1 cellular context compared by ENCODE assay signal in the genomic region with DNA sequence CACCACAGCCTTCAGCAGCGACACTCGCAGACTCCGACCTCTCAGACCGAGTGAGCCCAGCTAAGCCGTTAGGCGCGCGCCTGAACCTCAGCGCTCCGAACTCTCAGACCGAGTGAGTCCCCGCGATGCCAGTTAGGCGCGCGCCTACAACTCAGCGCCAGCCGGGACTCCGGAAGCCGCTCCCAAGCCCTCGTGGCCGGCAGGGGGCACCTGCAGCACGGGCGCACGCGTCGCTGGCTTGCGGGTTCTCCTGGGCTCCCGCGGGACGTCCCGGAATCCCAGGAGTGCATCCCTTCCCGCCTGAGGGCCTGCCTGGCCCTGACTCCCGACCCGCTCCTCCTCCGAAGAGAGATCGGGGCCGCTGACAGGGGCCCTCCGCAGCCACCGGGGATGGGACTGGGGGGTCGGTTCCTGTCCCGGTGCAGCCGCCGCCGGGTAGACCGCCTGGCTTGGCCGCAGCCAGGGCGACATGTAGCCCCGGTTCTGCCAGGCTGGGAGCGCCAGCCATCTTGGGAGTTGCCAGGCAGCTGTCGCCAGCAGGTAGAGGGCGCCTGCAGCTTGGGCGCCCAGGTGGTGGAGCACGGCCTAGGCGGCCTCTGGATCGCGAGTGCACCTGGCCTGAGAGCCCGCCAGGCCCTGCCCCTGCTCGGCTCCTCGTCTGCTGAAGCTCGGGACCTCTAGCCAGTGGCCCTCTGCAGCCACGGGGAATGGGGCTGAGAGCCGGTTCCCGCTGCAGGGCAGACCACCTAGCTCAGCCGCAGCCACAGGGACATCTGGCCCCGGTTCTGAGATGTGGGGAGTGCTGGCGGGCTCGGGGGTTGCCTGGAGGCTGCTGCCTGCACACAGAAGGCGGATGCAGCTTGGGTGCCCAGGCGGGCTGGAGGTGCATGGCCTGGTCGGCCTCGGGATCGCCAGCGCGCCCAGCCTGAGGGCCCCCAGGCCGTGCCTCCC.
A peak's percentile ranks its signal among the peaks of the same experiment; 100 is the strongest.
TF ChIP-seq lines count a peak whose summit lies in the region.

ANKRD18A (minus strand) TSS at position 114 of the 951 bp plus-strand sequence. CDS start 311 bp downstream, outside the sequence.

TF ChIP-seq in HepG2, 621 proteins besides CTCF, POLR2A, EP300 and RAD21 (continued from another document and continues in another):
- TF ChIP-seq, protein P1, sequence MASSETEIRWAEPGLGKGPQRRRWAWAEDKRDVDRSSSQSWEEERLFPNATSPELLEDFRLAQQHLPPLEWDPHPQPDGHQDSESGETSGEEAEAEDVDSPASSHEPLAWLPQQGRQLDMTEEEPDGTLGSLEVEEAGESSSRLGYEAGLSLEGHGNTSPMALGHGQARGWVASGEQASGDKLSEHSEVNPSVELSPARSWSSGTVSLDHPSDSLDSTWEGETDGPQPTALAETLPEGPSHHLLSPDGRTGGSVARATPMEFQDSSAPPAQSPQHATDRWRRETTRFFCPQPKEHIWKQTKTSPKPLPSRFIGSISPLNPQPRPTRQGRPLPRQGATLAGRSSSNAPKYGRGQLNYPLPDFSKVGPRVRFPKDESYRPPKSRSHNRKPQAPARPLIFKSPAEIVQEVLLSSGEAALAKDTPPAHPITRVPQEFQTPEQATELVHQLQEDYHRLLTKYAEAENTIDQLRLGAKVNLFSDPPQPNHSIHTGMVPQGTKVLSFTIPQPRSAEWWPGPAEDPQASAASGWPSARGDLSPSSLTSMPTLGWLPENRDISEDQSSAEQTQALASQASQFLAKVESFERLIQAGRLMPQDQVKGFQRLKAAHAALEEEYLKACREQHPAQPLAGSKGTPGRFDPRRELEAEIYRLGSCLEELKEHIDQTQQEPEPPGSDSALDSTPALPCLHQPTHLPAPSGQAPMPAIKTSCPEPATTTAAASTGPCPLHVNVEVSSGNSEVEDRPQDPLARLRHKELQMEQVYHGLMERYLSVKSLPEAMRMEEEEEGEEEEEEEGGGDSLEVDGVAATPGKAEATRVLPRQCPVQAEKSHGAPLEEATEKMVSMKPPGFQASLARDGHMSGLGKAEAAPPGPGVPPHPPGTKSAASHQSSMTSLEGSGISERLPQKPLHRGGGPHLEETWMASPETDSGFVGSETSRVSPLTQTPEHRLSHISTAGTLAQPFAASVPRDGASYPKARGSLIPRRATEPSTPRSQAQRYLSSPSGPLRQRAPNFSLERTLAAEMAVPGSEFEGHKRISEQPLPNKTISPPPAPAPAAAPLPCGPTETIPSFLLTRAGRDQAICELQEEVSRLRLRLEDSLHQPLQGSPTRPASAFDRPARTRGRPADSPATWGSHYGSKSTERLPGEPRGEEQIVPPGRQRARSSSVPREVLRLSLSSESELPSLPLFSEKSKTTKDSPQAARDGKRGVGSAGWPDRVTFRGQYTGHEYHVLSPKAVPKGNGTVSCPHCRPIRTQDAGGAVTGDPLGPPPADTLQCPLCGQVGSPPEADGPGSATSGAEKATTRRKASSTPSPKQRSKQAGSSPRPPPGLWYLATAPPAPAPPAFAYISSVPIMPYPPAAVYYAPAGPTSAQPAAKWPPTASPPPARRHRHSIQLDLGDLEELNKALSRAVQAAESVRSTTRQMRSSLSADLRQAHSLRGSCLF (CRISPR knock-in tag; IDR thresholded peaks at IDR 0.05; ENCODE audit: borderline replicate concordance), result no peak
- TF ChIP-seq SMARCE1 (IDR thresholded peaks at IDR 0.05; ENCODE audit: borderline replicate concordance) (no peak), ZHX2 (IDR thresholded peaks at IDR 0.05; ENCODE audit: low read depth) (0 out of 2 replicates have a peak, but pooled peaks have one; percentile 36), ZHX2 (CRISPR knock-in tag; IDR thresholded peaks at IDR 0.05; ENCODE audit: borderline replicate concordance) (no peak), MYC (CRISPR knock-in tag; IDR thresholded peaks at IDR 0.05; ENCODE audit: borderline replicate concordance) (peak; percentile 87), ZBTB37 (CRISPR knock-in tag; IDR thresholded peaks at IDR 0.05) (0 out of 2 replicates have a peak, but pooled peaks have one; percentile 48), ETV6 (CRISPR knock-in tag; conservative IDR thresholded peaks at IDR 0.05) (peak; percentile 46; the same call in 1 of the 2 replicates), TAF15 (IDR thresholded peaks at IDR 0.05; ENCODE audit: low read depth, low read length, poor library complexity, severe bottlenecking) (no peak), PRPF4 (IDR thresholded peaks at IDR 0.05; ENCODE audit: low read depth, low read length, poor library complexity, severe bottlenecking) (no peak), IRF9 (CRISPR knock-in tag; IDR thresholded peaks at IDR 0.05; ENCODE audit: borderline replicate concordance) (no peak), ZBTB8A (CRISPR knock-in tag; IDR thresholded peaks at IDR 0.05; ENCODE audit: borderline replicate concordance, low read depth) (peak; percentile 67; the same call in 1 of the 2 replicates), ZNF138 (CRISPR knock-in tag; IDR thresholded peaks at IDR 0.05; ENCODE audit: low read depth) (0 out of 2 replicates have a peak, but pooled peaks have one; percentile 61), RFXANK (CRISPR knock-in tag; IDR thresholded peaks at IDR 0.05) (peak; percentile 27; the same call in 1 of the 2 replicates), NFIC (IDR thresholded peaks at IDR 0.05; ENCODE audit: low read length) (no peak)
- TF ChIP-seq, protein P2, sequence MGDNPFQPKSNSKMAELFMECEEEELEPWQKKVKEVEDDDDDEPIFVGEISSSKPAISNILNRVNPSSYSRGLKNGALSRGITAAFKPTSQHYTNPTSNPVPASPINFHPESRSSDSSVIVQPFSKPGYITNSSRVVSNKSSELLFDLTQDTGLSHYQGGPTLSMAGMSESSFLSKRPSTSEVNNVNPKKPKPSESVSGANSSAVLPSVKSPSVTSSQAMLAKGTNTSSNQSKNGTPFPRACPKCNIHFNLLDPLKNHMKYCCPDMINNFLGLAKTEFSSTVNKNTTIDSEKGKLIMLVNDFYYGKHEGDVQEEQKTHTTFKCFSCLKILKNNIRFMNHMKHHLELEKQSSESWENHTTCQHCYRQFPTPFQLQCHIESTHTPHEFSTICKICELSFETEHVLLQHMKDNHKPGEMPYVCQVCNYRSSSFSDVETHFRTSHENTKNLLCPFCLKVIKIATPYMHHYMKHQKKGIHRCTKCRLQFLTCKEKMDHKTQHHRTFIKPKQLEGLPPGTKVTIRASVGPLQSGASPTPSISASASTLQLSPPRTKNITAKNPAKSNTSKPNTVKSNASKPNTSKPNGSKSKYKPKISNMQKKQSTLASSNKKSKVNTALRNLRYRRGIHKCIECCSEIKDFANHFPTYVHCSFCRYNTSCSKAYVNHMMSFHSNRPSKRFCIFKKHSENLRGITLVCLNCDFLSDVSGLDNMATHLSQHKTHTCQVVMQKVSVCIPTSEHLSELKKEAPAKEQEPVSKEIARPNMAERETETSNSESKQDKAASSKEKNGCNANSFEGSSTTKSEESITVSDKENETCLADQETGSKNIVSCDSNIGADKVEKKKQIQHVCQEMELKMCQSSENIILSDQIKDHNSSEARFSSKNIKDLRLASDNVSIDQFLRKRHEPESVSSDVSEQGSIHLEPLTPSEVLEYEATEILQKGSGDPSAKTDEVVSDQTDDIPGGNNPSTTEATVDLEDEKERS (CRISPR knock-in tag; IDR thresholded peaks at IDR 0.05), result peak; percentile 72; the same call in 1 of the 2 replicates
- TF ChIP-seq, protein P3, sequence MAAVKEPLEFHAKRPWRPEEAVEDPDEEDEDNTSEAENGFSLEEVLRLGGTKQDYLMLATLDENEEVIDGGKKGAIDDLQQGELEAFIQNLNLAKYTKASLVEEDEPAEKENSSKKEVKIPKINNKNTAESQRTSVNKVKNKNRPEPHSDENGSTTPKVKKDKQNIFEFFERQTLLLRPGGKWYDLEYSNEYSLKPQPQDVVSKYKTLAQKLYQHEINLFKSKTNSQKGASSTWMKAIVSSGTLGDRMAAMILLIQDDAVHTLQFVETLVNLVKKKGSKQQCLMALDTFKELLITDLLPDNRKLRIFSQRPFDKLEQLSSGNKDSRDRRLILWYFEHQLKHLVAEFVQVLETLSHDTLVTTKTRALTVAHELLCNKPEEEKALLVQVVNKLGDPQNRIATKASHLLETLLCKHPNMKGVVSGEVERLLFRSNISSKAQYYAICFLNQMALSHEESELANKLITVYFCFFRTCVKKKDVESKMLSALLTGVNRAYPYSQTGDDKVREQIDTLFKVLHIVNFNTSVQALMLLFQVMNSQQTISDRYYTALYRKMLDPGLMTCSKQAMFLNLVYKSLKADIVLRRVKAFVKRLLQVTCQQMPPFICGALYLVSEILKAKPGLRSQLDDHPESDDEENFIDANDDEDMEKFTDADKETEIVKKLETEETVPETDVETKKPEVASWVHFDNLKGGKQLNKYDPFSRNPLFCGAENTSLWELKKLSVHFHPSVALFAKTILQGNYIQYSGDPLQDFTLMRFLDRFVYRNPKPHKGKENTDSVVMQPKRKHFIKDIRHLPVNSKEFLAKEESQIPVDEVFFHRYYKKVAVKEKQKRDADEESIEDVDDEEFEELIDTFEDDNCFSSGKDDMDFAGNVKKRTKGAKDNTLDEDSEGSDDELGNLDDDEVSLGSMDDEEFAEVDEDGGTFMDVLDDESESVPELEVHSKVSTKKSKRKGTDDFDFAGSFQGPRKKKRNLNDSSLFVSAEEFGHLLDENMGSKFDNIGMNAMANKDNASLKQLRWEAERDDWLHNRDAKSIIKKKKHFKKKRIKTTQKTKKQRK (IDR thresholded peaks at IDR 0.05; ENCODE audit: low read length), result no peak
- TF ChIP-seq, protein P4, sequence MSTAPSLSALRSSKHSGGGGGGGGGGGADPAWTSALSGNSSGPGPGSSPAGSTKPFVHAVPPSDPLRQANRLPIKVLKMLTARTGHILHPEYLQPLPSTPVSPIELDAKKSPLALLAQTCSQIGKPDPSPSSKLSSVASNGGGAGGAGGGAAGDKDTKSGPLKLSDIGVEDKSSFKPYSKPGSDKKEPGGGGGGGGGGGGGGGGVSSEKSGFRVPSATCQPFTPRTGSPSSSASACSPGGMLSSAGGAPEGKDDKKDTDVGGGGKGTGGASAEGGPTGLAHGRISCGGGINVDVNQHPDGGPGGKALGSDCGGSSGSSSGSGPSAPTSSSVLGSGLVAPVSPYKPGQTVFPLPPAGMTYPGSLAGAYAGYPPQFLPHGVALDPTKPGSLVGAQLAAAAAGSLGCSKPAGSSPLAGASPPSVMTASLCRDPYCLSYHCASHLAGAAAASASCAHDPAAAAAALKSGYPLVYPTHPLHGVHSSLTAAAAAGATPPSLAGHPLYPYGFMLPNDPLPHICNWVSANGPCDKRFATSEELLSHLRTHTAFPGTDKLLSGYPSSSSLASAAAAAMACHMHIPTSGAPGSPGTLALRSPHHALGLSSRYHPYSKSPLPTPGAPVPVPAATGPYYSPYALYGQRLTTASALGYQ (CRISPR knock-in tag; IDR thresholded peaks at IDR 0.05), result peak; percentile 43
- TF ChIP-seq, protein P5, sequence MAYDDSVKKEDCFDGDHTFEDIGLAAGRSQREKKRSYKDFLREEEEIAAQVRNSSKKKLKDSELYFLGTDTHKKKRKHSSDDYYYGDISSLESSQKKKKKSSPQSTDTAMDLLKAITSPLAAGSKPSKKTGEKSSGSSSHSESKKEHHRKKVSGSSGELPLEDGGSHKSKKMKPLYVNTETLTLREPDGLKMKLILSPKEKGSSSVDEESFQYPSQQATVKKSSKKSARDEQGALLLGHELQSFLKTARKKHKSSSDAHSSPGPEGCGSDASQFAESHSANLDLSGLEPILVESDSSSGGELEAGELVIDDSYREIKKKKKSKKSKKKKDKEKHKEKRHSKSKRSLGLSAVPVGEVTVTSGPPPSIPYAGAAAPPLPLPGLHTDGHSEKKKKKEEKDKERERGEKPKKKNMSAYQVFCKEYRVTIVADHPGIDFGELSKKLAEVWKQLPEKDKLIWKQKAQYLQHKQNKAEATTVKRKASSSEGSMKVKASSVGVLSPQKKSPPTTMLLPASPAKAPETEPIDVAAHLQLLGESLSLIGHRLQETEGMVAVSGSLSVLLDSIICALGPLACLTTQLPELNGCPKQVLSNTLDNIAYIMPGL (CRISPR knock-in tag; IDR thresholded peaks at IDR 0.05; ENCODE audit: borderline replicate concordance in 1 of 2, low read depth in 1 of 2), result peak; percentile 89 to 98
